Comparison of ENCODE assay signal across 8 cellular contexts in genomic region chrX:45769919-45770582, GRCh38.
DNase-seq lines count a peak whose midpoint lies in the region; ATAC-seq and TF ChIP-seq lines count a peak whose summit lies in the region.

No MANE protein-coding gene starts in this region.

- peak overlapping the region; percentile 84 for H3K4me3 Mint-ChIP-seq in activated CD8-positive, alpha-beta T cell treated with anti-CD3 and anti-CD28 coated beads for 36 hours

- H3K27ac ChIP-seq in parathyroid adenoma = peak overlapping the region; percentile 36

- no peaks in the 10 kb centered on the region for H3K4me1 ChIP-seq in parathyroid adenoma

- no peak overlapping the region for H2AFZ ChIP-seq in parathyroid adenoma

- H3K27me3 Mint-ChIP-seq in activated CD8-positive, alpha-beta T cell treated with anti-CD3 and anti-CD28 coated beads for 36 hours = no peaks in the 10 kb centered on the region

- DNase-seq in GM10266 (ENCODE audit: extremely low spot score) (peak; percentile 42), HuH-7.5 (ENCODE audit: low spot score) (peak; percentile 20), fibroblast of the conjunctiva (ENCODE audit: low read depth) (peak; percentile 90), retina (no peak)
- DNase-seq in activated CD8-positive, alpha-beta T cell treated with anti-CD3 and anti-CD28 coated beads for 36 hours = peak; percentile 61

- H3K9ac ChIP-seq in parathyroid adenoma = no peak overlapping the region

- no peak for TF ChIP-seq CTCF in GM10266 (IDR thresholded peaks at IDR 0.05; ENCODE audit: control insufficient read depth, insufficient read depth, low read depth, missing control alignments)
- TF ChIP-seq CTCF in activated CD8-positive, alpha-beta T cell treated with anti-CD3 and anti-CD28 coated beads for 36 hours (IDR thresholded peaks at IDR 0.05) = no peak
- TF ChIP-seq CTCF in parathyroid adenoma (IDR thresholded peaks at IDR 0.05) = no peak

- no peaks in the 10 kb centered on the region for H3K9me3 Mint-ChIP-seq in activated CD8-positive, alpha-beta T cell treated with anti-CD3 and anti-CD28 coated beads for 36 hours

- peaks cover 51% of the 10 kb centered on the region for H3K4me1 Mint-ChIP-seq in activated CD8-positive, alpha-beta T cell treated with anti-CD3 and anti-CD28 coated beads for 36 hours (ENCODE audit: low read depth)

- no peaks in the 10 kb centered on the region for H3K36me3 ChIP-seq in parathyroid adenoma (ENCODE audit: control insufficient read depth, insufficient read depth, low read length)

- CTCF ChIA-PET in activated CD8-positive, alpha-beta T cell treated with anti-CD3 and anti-CD28 coated beads for 36 hours (lab: Charles Lee) = interaction anchor here (1.0 kb wide), 1 partner anchor 32 kb away, joined by 4 read pairs; no protein-coding TSS in a partner anchor

- H3K27ac Mint-ChIP-seq in activated CD8-positive, alpha-beta T cell treated with anti-CD3 and anti-CD28 coated beads for 36 hours = peak overlapping the region; percentile 90

- peaks cover 50% of the 10 kb centered on the region for H3K36me3 Mint-ChIP-seq in activated CD8-positive, alpha-beta T cell treated with anti-CD3 and anti-CD28 coated beads for 36 hours (ENCODE audit: low read depth)

- H3K9me3 ChIP-seq in parathyroid adenoma (ENCODE audit: control insufficient read depth, low read length) = no peaks in the 10 kb centered on the region

- H3K79me2 ChIP-seq in parathyroid adenoma = no peaks in the 10 kb centered on the region

- ATAC-seq in GM21619 (IDR thresholded peaks at IDR 0.05; ENCODE audit: unreplicated experiment) (peak; percentile 85), HG02870 (IDR thresholded peaks at IDR 0.05; ENCODE audit: unreplicated experiment) (no peak)
- ATAC-seq in activated CD8-positive, alpha-beta T cell treated with anti-CD3 and anti-CD28 coated beads for 36 hours = peak; percentile 70

- no peak overlapping the region for H3K4me3 ChIP-seq in parathyroid adenoma (ENCODE audit: low read depth, low read length)

- POLR2A ChIA-PET in activated CD8-positive, alpha-beta T cell treated with anti-CD3 and anti-CD28 coated beads for 36 hours (lab: Charles Lee) = interaction anchor here (0.5 to 7.6 kb wide), 16 partner anchors 11 to 1794 kb away, joined by 3 to 54 read pairs (median 4); no protein-coding TSS in a partner anchor

- no peaks in the 10 kb centered on the region for H3K27me3 ChIP-seq in parathyroid adenoma (ENCODE audit: control insufficient read depth, insufficient read depth, low read length)

- no peak overlapping the region for H3K4me2 ChIP-seq in parathyroid adenoma (ENCODE audit: low read length)

- intact Hi-C loops in activated CD8-positive, alpha-beta T cell treated with anti-CD3 and anti-CD28 coated beads for 36 hours (cut with micrococcal nuclease) = loop anchor here (5.0 kb wide), 1 partner anchor 37 kb away; no protein-coding TSS in a partner anchor
